ENCODE assay signal across 26 cellular contexts in genomic region chr9:84978761-84979160, GRCh38.
"Had no signal": no experiment of that assay in that cellular context is flagged by ENCODE, and none has a peak within 500 bp of the region (broad histone marks: within the 10 kb centered on the region; RNA-seq: fewer than 3 reads in every experiment).

No MANE protein-coding gene starts in this region.

- H3K4me3 Mint-ChIP-seq: activated CD8-positive, alpha-beta T cell treated with anti-CD3 and anti-CD28 coated beads, Interleukin-2, amount 10 ng/mL, durations not matched to agents 7 days and 5 days; activated naive CD4-positive, alpha-beta T cell treated with anti-CD3 and anti-CD28 coated beads, Interleukin-2, amount 50 U/mL, for 24 hours; activated T-cell treated with anti-CD3 and anti-CD28 coated beads, Interleukin-2, amount 50 U/mL, for 24 hours; activated T-helper 1 cell treated with anti-CD3 and anti-CD28 coated beads, Interleukin-12 subunit alpha, Interleukin-12 subunit beta, Interleukin-2, Interleukin-4 antibody, amounts not matched to agents 30 ng/mL and 10 ng/mL and 1 ng/mL, durations not matched to agents 14 hours and 24 hours and 36 hours; IgD-negative memory B cell; T-helper 17 cell; WTC11 had no signal

- H3K4me1 ChIP-seq: ascending aorta, body of pancreas had no signal

- H3K27me3 Mint-ChIP-seq: activated T-cell treated with anti-CD3 and anti-CD28 coated beads, Interleukin-2, amount 50 U/mL, for 24 hours had no signal

- DNase-seq: activated CD4-positive, alpha-beta T cell treated with anti-CD3 and anti-CD28 coated beads for 48 hours; activated CD4-positive, alpha-beta T cell treated with anti-CD3 and anti-CD28 coated beads, Interleukin-2, amount 50 U/mL, for 4 hours; activated CD4-positive, CD25-positive, alpha-beta regulatory T cell treated with anti-CD3 and anti-CD28 coated beads, Interleukin-2, amount 50 U/mL, for 72 hours; activated CD8-positive, alpha-beta T cell treated with anti-CD3 and anti-CD28 coated beads, Interleukin-2, amount 10 ng/mL, durations not matched to agents 7 days and 5 days; activated effector memory CD4-positive, alpha-beta T cell treated with Interleukin-2 at 50 U/mL for 16 hours; activated naive CD4-positive, alpha-beta T cell; activated T-cell treated with anti-CD3 and anti-CD28 coated beads, Interleukin-2, amount 50 U/mL, for 24 hours; body of pancreas; KG1; MG63; MV-4-11; NCI-H1105; NCI-H1436; NCI-H187; NCI-H2081; NCI-H526 treated with DMSO at 0.1 percent for 48 hours; NCI-H82; SIG-M5; T-helper 17 cell; T-helper 9 cell had no signal

- ATAC-seq: activated CD8-positive, alpha-beta T cell treated with anti-CD3 and anti-CD28 coated beads, Interleukin-2, amount 10 ng/mL, durations not matched to agents 7 days and 5 days; body of pancreas; T-helper 17 cell; WTC11 had no signal

- H3K9me3 Mint-ChIP-seq: activated naive CD4-positive, alpha-beta T cell treated with anti-CD3 and anti-CD28 coated beads, Interleukin-2, amount 50 U/mL, for 24 hours; activated T-cell treated with anti-CD3 and anti-CD28 coated beads, Interleukin-2, amount 50 U/mL, for 24 hours; activated T-helper 1 cell treated with anti-CD3 and anti-CD28 coated beads, Interleukin-12 subunit alpha, Interleukin-12 subunit beta, Interleukin-2, Interleukin-4 antibody, amounts not matched to agents 30 ng/mL and 10 ng/mL and 1 ng/mL, durations not matched to agents 14 hours and 24 hours and 36 hours; WTC11 had no signal

- H3K36me3 Mint-ChIP-seq: activated naive CD4-positive, alpha-beta T cell treated with anti-CD3 and anti-CD28 coated beads, Interleukin-2, amount 50 U/mL, for 24 hours; IgD-negative memory B cell; WTC11 had no signal

- H3K27ac Mint-ChIP-seq: activated CD8-positive, alpha-beta T cell treated with anti-CD3 and anti-CD28 coated beads, Interleukin-2, amount 10 ng/mL, durations not matched to agents 7 days and 5 days; activated naive CD4-positive, alpha-beta T cell treated with anti-CD3 and anti-CD28 coated beads, Interleukin-2, amount 50 U/mL, for 24 hours; activated T-cell treated with anti-CD3 and anti-CD28 coated beads, Interleukin-2, amount 50 U/mL, for 24 hours; activated T-helper 1 cell treated with anti-CD3 and anti-CD28 coated beads, Interleukin-12 subunit alpha, Interleukin-12 subunit beta, Interleukin-2, Interleukin-4 antibody, amounts not matched to agents 30 ng/mL and 10 ng/mL and 1 ng/mL, durations not matched to agents 14 hours and 24 hours and 36 hours; IgD-negative memory B cell; T-helper 17 cell; WTC11 had no signal

- H3K27me3 ChIP-seq: ascending aorta, body of pancreas, cardiac muscle cell, MG63 had no signal

- H3K4me1 Mint-ChIP-seq: activated naive CD4-positive, alpha-beta T cell treated with anti-CD3 and anti-CD28 coated beads, Interleukin-2, amount 50 U/mL, for 24 hours; IgD-negative memory B cell; T-helper 17 cell; WTC11 had no signal

- H3K27ac ChIP-seq: ascending aorta, body of pancreas, cardiac muscle cell had no signal

- H3K4me3 ChIP-seq: ascending aorta, body of pancreas, cardiac muscle cell, MG63 had no signal

- H3K36me3 ChIP-seq: ascending aorta, cardiac muscle cell, MG63 had no signal

- H3K9me3 ChIP-seq: ascending aorta, body of pancreas, MG63 had no signal
